In genomic region chr3:71307884-71308697, GRCh38 we compare ENCODE assay signal across 14 cellular contexts.
DNase-seq lines count a peak whose midpoint lies in the region; TF ChIP-seq lines count a peak whose summit lies in the region.
"Had no signal": no experiment of that assay in that cellular context is flagged by ENCODE, and none has a peak within 500 bp of the region (broad histone marks: within the 10 kb centered on the region; RNA-seq: fewer than 3 reads in every experiment).

No MANE protein-coding gene starts in this region.

- CTCF ChIA-PET in activated naive CD4-positive, alpha-beta T cell treated with anti-CD3 and anti-CD28 coated beads for 36 hours (lab: Charles Lee): interaction anchor here (0.6 to 0.8 kb wide), 4 partner anchors 47 to 304 kb away, joined by 3 read pairs; no protein-coding TSS in a partner anchor

- no peak for TF ChIP-seq POLR2A in sigmoid colon (IDR thresholded peaks at IDR 0.05)

- peak overlapping the region; percentile 84 for H3K27ac Mint-ChIP-seq in activated naive CD4-positive, alpha-beta T cell treated with anti-CD3 and anti-CD28 coated beads for 36 hours

- DNase-seq in activated naive CD4-positive, alpha-beta T cell treated with anti-CD3 and anti-CD28 coated beads for 36 hours: no peak
- DNase-seq in activated naive CD4-positive, alpha-beta T cell (lab: John Stamatoyannopoulos, UW): no peak
- DNase-seq in SK-N-MC (ENCODE audit: low read depth, low spot score) (no peak), fibroblast of pulmonary artery (ENCODE audit: low read depth) (peak; percentile 27), sigmoid colon (no peak), T1000 (lab: John Stamatoyannopoulos, UW) (no peak), NCI-H2081 treated with DMSO at 0.1 percent for 48 hours (lab: John Stamatoyannopoulos, UW) (no peak), OCI-M1 (lab: John Stamatoyannopoulos, UW) (no peak)
- DNase-seq: activated CD8-positive, alpha-beta memory T cell treated with anti-CD3 and anti-CD28 coated beads, Interleukin-2, amount 50 U/mL, for 48 hours; colonic mucosa; mesenchymal stem cell; NCI-H1092; T-helper 1 cell had no signal

- no peaks in the 10 kb centered on the region for H3K27me3 Mint-ChIP-seq in activated naive CD4-positive, alpha-beta T cell treated with anti-CD3 and anti-CD28 coated beads for 36 hours (ENCODE audit: low read depth)

- H3K4me3 ChIP-seq in SK-N-MC (peak overlapping the region; percentile 52), fibroblast of pulmonary artery (replicated peaks; ENCODE audit: low read depth, low read length) (peak overlapping the region; percentile 8), sigmoid colon (no peak overlapping the region)
- H3K4me3 ChIP-seq: colonic mucosa, tibial nerve had no signal

- WGBS in sigmoid colon, 2 donors: 85 to 93% methylated on average over 19 of the region's 19 CpGs

- H3K36me3 Mint-ChIP-seq in activated naive CD4-positive, alpha-beta T cell treated with anti-CD3 and anti-CD28 coated beads for 36 hours (ENCODE audit: low read depth): no peaks in the 10 kb centered on the region

- no peak overlapping the region for H3K9ac ChIP-seq in SK-N-MC (ENCODE audit: insufficient read length)

- H3K36me3 ChIP-seq in SK-N-MC (ENCODE audit: insufficient read depth, low read length) (no peaks in the 10 kb centered on the region), sigmoid colon (no peaks in the 10 kb centered on the region)
- H3K36me3 ChIP-seq: colonic mucosa, tibial nerve had no signal

- intact Hi-C loops in activated naive CD4-positive, alpha-beta T cell treated with anti-CD3 and anti-CD28 coated beads for 36 hours (cut with micrococcal nuclease): loop anchor here (1.0 kb wide), 1 partner anchor 278 kb away; no protein-coding TSS in a partner anchor
- intact Hi-C loops in sigmoid colon (cut with DNase I): loop anchor here (5.0 kb wide), 2 partner anchors 176 to 246 kb away; no protein-coding TSS in a partner anchor

- H3K27me3 ChIP-seq in sigmoid colon: no peaks in the 10 kb centered on the region
- H3K27me3 ChIP-seq: colonic mucosa, tibial nerve had no signal

- H3K4me3 Mint-ChIP-seq in activated naive CD4-positive, alpha-beta T cell treated with anti-CD3 and anti-CD28 coated beads for 36 hours: peak overlapping the region; percentile 70

- peaks cover 0 to 82% (median 53%) of the 10 kb centered on the region in 4 donors for H3K4me1 ChIP-seq in sigmoid colon
- H3K4me1 ChIP-seq: colonic mucosa had no signal

- H3K27ac ChIP-seq in SK-N-MC (peak overlapping the region; percentile 93), sigmoid colon (peak overlapping the region; percentile 16 to 88 (median 63))
- H3K27ac ChIP-seq: colonic mucosa, tibial nerve had no signal

- TF ChIP-seq EP300 in sigmoid colon (IDR thresholded peaks at IDR 0.05): no peak

- H3K9me3 Mint-ChIP-seq in activated naive CD4-positive, alpha-beta T cell treated with anti-CD3 and anti-CD28 coated beads for 36 hours: no peaks in the 10 kb centered on the region

- peaks cover 58% of the 10 kb centered on the region for H3K4me1 Mint-ChIP-seq in activated naive CD4-positive, alpha-beta T cell treated with anti-CD3 and anti-CD28 coated beads for 36 hours (ENCODE audit: low read depth)

- H3K9me3 ChIP-seq in SK-N-MC (ENCODE audit: low read depth, low read length) (no peaks in the 10 kb centered on the region), sigmoid colon (no peaks in the 10 kb centered on the region)
- H3K9me3 ChIP-seq: colonic mucosa, tibial nerve had no signal

- TF ChIP-seq CTCF in fibroblast of pulmonary artery (IDR thresholded peaks at IDR 0.05; ENCODE audit: low read length, missing control alignments) (no peak), sigmoid colon (IDR thresholded peaks at IDR 0.05) (no peak)

Comparison
In these comparisons a context has a peak if more than half of its experiments do, and no peak if none do; other contexts are left out.
1. H3K4me3 ChIP-seq: peak in SK-N-MC (single experiment) and fibroblast of pulmonary artery (single experiment); none in sigmoid colon (0 of 4).